In the genomic region with DNA sequence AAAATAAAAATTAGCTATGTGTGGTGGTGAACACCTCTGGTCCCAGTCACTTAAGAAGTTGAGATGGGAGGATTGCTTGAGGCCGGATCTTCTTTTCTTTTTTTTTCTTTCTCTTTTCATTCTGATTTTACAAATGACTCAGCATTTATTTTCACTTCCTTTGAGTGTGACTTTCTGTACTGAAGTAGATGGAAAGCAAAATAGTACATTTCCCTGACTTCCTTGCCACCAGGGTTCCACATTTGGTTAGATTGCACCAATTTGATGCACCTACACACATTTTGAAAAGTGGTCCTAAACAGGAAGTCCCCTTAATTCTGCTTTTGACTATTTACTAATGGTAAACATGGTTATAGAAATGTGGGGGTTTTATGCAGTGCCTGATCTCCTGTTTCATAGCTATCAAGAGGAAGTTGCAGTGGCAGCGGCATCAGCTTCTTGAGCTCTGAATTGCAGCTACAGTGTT, we compare ENCODE assay signal across 9 cellular contexts. TPM values are rescaled to one million over a fixed set of nuclear protein-coding genes. Genes with fewer than 3 reads are reported as not detected.
DNase-seq lines count a peak whose midpoint lies in the region; ATAC-seq, FAIRE-seq and TF ChIP-seq lines count a peak whose summit lies in the region.
"Had no signal": no experiment of that assay in that cellular context is flagged by ENCODE, and none has a peak within 500 bp of the region (broad histone marks: within the 10 kb centered on the region; RNA-seq: fewer than 3 reads in every experiment).

No MANE protein-coding gene starts in this region.

- H3K4me3 Mint-ChIP-seq in activated CD4-positive, alpha-beta T cell treated with anti-CD3 and anti-CD28 coated beads for 36 hours, result peak overlapping the region; percentile 3
- H3K4me3 Mint-ChIP-seq in HFFc6, result no peak overlapping the region

- H3K27ac ChIP-seq in keratinocyte (ENCODE audit: control insufficient read depth, insufficient read depth, low read length), result no peak overlapping the region
- no peak overlapping the region for H3K27ac ChIP-seq in coronary artery

- peak; percentile 85 for ATAC-seq in activated CD4-positive, alpha-beta T cell treated with anti-CD3 and anti-CD28 coated beads for 36 hours
- ATAC-seq in HG02840 (IDR thresholded peaks at IDR 0.05; ENCODE audit: low FRiP score, unreplicated experiment), result peak; percentile 93

- H2AFZ ChIP-seq in keratinocyte (ENCODE audit: control insufficient read depth, low read length), result peak overlapping the region; percentile 63

- H3K4me3 ChIP-seq in keratinocyte (ENCODE audit: control insufficient read depth in 2 of 3, extremely low read depth in 1 of 3, insufficient read depth in 2 of 3, low read depth in 1 of 3, low read length in 3 of 3) (no peak overlapping the region), coronary artery (no peak overlapping the region)

- peak overlapping the region; percentile 82 for H3K27ac Mint-ChIP-seq in activated CD4-positive, alpha-beta T cell treated with anti-CD3 and anti-CD28 coated beads for 36 hours
- H3K27ac Mint-ChIP-seq in HFFc6, result no peak overlapping the region

- dilution Hi-C loops in keratinocyte (cut with MboI; ENCODE audit: extremely low pct_ligation_motif_present, low sequenced_read_pairs), result no loop called here

- CTCF ChIA-PET in activated CD4-positive, alpha-beta T cell treated with anti-CD3 and anti-CD28 coated beads for 36 hours (lab: Charles Lee), result interaction anchor here (4.4 kb wide), 1 partner anchor 12 kb away, joined by 22 read pairs; a partner anchor contains a TSS

- TF ChIP-seq CTCF in keratinocyte (optimal IDR thresholded peaks at IDR 0.05 in 1 of 3, IDR thresholded peaks at IDR 0.05 in 1 of 3, conservative IDR thresholded peaks at IDR 0.05 in 1 of 3; ENCODE audit: extremely low read depth in 1 of 3, insufficient read depth in 2 of 3, low read length in 3 of 3), result no peak
- TF ChIP-seq CTCF in coronary artery (IDR thresholded peaks at IDR 0.05), result no peak
- no peak for TF ChIP-seq CTCF in HFFc6 (IDR thresholded peaks at IDR 0.05)

- no peaks in the 10 kb centered on the region for H3K4me1 ChIP-seq in keratinocyte (ENCODE audit: control insufficient read depth, extremely low read depth, insufficient read depth, low read length)

- H3K9me3 ChIP-seq in keratinocyte (ENCODE audit: control insufficient read depth, low read depth, low read length), result no peaks in the 10 kb centered on the region

- POLR2A ChIA-PET in activated CD4-positive, alpha-beta T cell treated with anti-CD3 and anti-CD28 coated beads for 36 hours (lab: Charles Lee), result interaction anchor here (0.6 to 2.5 kb wide), 2 partner anchors 13 to 205 kb away, joined by 3 to 14 read pairs; a partner anchor contains a TSS

- no peaks in the 10 kb centered on the region for H3K9me1 ChIP-seq in keratinocyte (ENCODE audit: control insufficient read depth, extremely low read depth, insufficient read depth, low read length)

- no peak for FAIRE-seq in keratinocyte (lab: Jason Lieb, UNC)

- no peak overlapping the region for H3K9ac ChIP-seq in keratinocyte (ENCODE audit: control insufficient read depth, extremely low read depth, insufficient read depth, low read length)

- no peaks in the 10 kb centered on the region for H3K36me3 Mint-ChIP-seq in activated CD4-positive, alpha-beta T cell treated with anti-CD3 and anti-CD28 coated beads for 36 hours (ENCODE audit: low read depth)
- no peaks in the 10 kb centered on the region for H3K36me3 Mint-ChIP-seq in HFFc6 (ENCODE audit: low read depth)

- no peaks in the 10 kb centered on the region for H4K20me1 ChIP-seq in keratinocyte (ENCODE audit: control insufficient read depth, extremely low read depth, insufficient read depth, low read length)

- H3K4me1 Mint-ChIP-seq in activated CD4-positive, alpha-beta T cell treated with anti-CD3 and anti-CD28 coated beads for 36 hours, result peaks cover 17% of the 10 kb centered on the region
- H3K4me1 Mint-ChIP-seq in HFFc6 (ENCODE audit: low read depth), result peaks cover 11% of the 10 kb centered on the region

- DNase-seq in activated CD4-positive, alpha-beta T cell treated with anti-CD3 and anti-CD28 coated beads for 36 hours, result peak; percentile 44
- DNase-seq in activated CD4-positive, alpha-beta T cell treated with anti-CD3 and anti-CD28 coated beads for 1 hour, result no peak
- DNase-seq in NOMO-1 treated with dmso at 0.1 percent for 144 hours (lab: John Stamatoyannopoulos, UW; ENCODE audit: unreplicated experiment) (peak; percentile 41), keratinocyte (ENCODE audit: low read depth, low spot score) (no peak), coronary artery (ENCODE audit: low spot score) (no peak), NCI-H748 treated with DMSO at 0.1 percent for 48 hours (lab: John Stamatoyannopoulos, UW) (no peak), HFFc6 (no peak)

- H3K27me3 Mint-ChIP-seq in activated CD4-positive, alpha-beta T cell treated with anti-CD3 and anti-CD28 coated beads for 36 hours, result peaks cover 20% of the 10 kb centered on the region
- peaks cover 12% of the 10 kb centered on the region for H3K27me3 Mint-ChIP-seq in HFFc6 (ENCODE audit: insufficient read depth)

- H3K79me2 ChIP-seq in keratinocyte (ENCODE audit: control insufficient read depth, insufficient read depth, low read length), result no peaks in the 10 kb centered on the region

- H3K27me3 ChIP-seq in keratinocyte (ENCODE audit: control insufficient read depth, extremely low read depth, insufficient read depth, low read length), result peaks cover 10% of the 10 kb centered on the region

- no peaks in the 10 kb centered on the region for H3K36me3 ChIP-seq in keratinocyte (ENCODE audit: control insufficient read depth in 2 of 2, extremely low read depth in 1 of 2, insufficient read depth in 2 of 2, low read length in 2 of 2)

- intact Hi-C loops in activated CD4-positive, alpha-beta T cell treated with anti-CD3 and anti-CD28 coated beads for 36 hours (cut with DNase I, micrococcal nuclease), result loop anchor here (1.0 kb wide), 1 partner anchor 13 kb away; a partner anchor contains a TSS

- no peaks in the 10 kb centered on the region for H3K9me3 Mint-ChIP-seq in activated CD4-positive, alpha-beta T cell treated with anti-CD3 and anti-CD28 coated beads for 36 hours (ENCODE audit: low read depth)
- no peaks in the 10 kb centered on the region for H3K9me3 Mint-ChIP-seq in HFFc6

- H3K4me2 ChIP-seq in keratinocyte (ENCODE audit: control insufficient read depth, extremely low read depth, insufficient read depth, low read depth, low read length), result no peak overlapping the region

RNA-seq across cellular contexts. Expression of a gene that starts 13.0 kb away (rescaled TPM):
- total RNA-seq in activated CD4-positive, alpha-beta T cell treated with anti-CD3 and anti-CD28 coated beads for 36 hours, result 10 to 100 TPM; 15.9 to 17.6 TPM
- 10.8 to 21.8 TPM (median 13.1 TPM) in 3 replicates for polyA plus RNA-seq in keratinocyte
- polyA plus RNA-seq in keratinocyte (2011; ENCODE audit: low read depth), result 12.0 TPM
- 3.2 and 5.8 TPM in 2 replicates for polyA plus RNA-seq in keratinocyte (2011; cell fraction: cytosol; rRNA removed)
- polyA plus RNA-seq in keratinocyte (2011; cell fraction: nucleus; rRNA removed), result 23.0 and 36.4 TPM in 2 replicates
- 14.2 and 14.4 TPM in 2 replicates for polyA plus RNA-seq in keratinocyte (2012; ENCODE audit: low replicate concordance)
- polyA minus RNA-seq in keratinocyte, result 5.7 to 16.4 TPM (median 9.4 TPM) in 3 replicates
- 9.0 TPM for polyA minus RNA-seq in keratinocyte (2011; cell fraction: cytosol; rRNA and poly(A)+ RNA removed)
- 28.3 and 44.4 TPM in 2 replicates for polyA minus RNA-seq in keratinocyte (2011; cell fraction: nucleus; rRNA and poly(A)+ RNA removed)
- 10 to 100 TPM; 16.7 to 21.5 (median 17.8) TPM for total RNA-seq in HFFc6 (2021; fragmentation: NEBNext Ultra II Directional; extraction: Animal tissue kit (Norgen Biotek cat#: 25700))

RNA-seq across cellular contexts. Expression of a gene that starts 35.3 kb away (rescaled TPM):
- not detected for total RNA-seq in activated CD4-positive, alpha-beta T cell treated with anti-CD3 and anti-CD28 coated beads for 36 hours
- not detected in 3 replicates for polyA plus RNA-seq in keratinocyte
- polyA plus RNA-seq in keratinocyte (2011; ENCODE audit: low read depth), result not detected
- not detected in 2 replicates for polyA plus RNA-seq in keratinocyte (2011; cell fraction: cytosol; rRNA removed)
- not detected in 2 replicates for polyA plus RNA-seq in keratinocyte (2011; cell fraction: nucleus; rRNA removed)
- polyA plus RNA-seq in keratinocyte (2012; ENCODE audit: low replicate concordance), result not detected in 2 replicates
- polyA minus RNA-seq in keratinocyte, result not detected in 3 replicates
- not detected for polyA minus RNA-seq in keratinocyte (2011; cell fraction: cytosol; rRNA and poly(A)+ RNA removed)
- not detected in 2 replicates for polyA minus RNA-seq in keratinocyte (2011; cell fraction: nucleus; rRNA and poly(A)+ RNA removed)
- not detected for total RNA-seq in HFFc6 (2021; fragmentation: NEBNext Ultra II Directional; extraction: Animal tissue kit (Norgen Biotek cat#: 25700))
- total RNA-seq: lung microvascular endothelial cell had no signal

Comparison
In these comparisons a context has a peak if more than half of its experiments do, and no peak if none do; other contexts are left out.
1. DNase-seq: peak in activated CD4-positive, alpha-beta T cell treated with anti-CD3 and anti-CD28 coated beads for 36 hours (single experiment) and NOMO-1 treated with dmso at 0.1 percent for 144 hours (single experiment); none in activated CD4-positive, alpha-beta T cell treated with anti-CD3 and anti-CD28 coated beads for 1 hour (single experiment), keratinocyte (single experiment), coronary artery (single experiment), NCI-H748 treated with DMSO at 0.1 percent for 48 hours (single experiment) and HFFc6 (single experiment).